Comparison of ENCODE assay signal across 34 cellular contexts in the genomic region with DNA sequence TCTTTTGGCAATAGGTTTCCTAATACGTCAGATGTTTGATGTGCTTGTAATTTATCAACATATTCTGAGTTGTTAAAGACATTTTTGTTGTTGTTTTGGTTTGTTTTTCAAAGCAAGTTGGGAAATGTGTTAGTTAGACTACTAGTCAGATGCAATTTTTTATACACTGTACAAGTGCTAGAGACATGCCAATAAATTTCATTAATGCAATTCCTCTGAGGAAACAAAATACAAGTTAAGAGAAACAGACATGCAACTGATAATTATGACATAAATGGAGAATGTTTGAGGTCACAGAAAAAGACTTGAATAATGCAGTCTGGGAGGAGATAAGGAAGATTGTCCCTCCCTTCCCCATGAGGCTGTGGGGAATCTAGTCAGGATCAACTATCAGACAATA. TPM values are rescaled to one million over a fixed set of nuclear protein-coding genes. Genes with fewer than 3 reads are reported as not detected.
"Had no signal": no experiment of that assay in that cellular context is flagged by ENCODE, and none has a peak within 500 bp of the region (broad histone marks: within the 10 kb centered on the region; RNA-seq: fewer than 3 reads in every experiment).

No MANE protein-coding gene starts in this region.

- H3K4me3 Mint-ChIP-seq: effector memory CD8-positive, alpha-beta T cell; mesothelial cell of epicardium; naive thymus-derived CD4-positive, alpha-beta T cell; nephron; neural progenitor cell; stimulated activated memory B cell treated with anti-CD40 and anti-IgM and Interleukin-4, amounts not matched to agents 10 μg/mL and 1 μg/mL and 100 μg/mL, for 72 hours; stimulated activated naive CD8-positive, alpha-beta T cell treated with anti-CD3 and anti-CD28 coated beads, Interleukin-15, Interleukin-2, amounts not matched to agents 100 ng/mL and 50 ng/mL, for 24 hours had no signal

- H3K4me1 Mint-ChIP-seq: mesothelial cell of epicardium; naive thymus-derived CD4-positive, alpha-beta T cell; stimulated activated memory B cell treated with anti-CD40 and anti-IgM and Interleukin-4, amounts not matched to agents 10 μg/mL and 1 μg/mL and 100 μg/mL, for 72 hours had no signal

- H3K4me1 ChIP-seq: esophagus squamous epithelium, gastrocnemius medialis, left lung, neural progenitor cell, parathyroid adenoma, prostate gland, right atrium auricular region, spleen, transverse colon, upper lobe of right lung, uterus had no signal

- H3K4me3 ChIP-seq: coronary artery, esophagus squamous epithelium, gastrocnemius medialis, left lung, mucosa of descending colon, neural progenitor cell, prostate gland, right atrium auricular region, spleen, transverse colon, upper lobe of right lung, uterus had no signal

- H3K36me3 ChIP-seq: esophagus squamous epithelium, gastrocnemius medialis, left lung, prostate gland, right atrium auricular region, spleen, transverse colon, upper lobe of right lung, uterus had no signal

- H3K9me3 Mint-ChIP-seq: mesothelial cell of epicardium; nephron; neural progenitor cell; stimulated activated memory B cell treated with anti-CD40 and anti-IgM and Interleukin-4, amounts not matched to agents 10 μg/mL and 1 μg/mL and 100 μg/mL, for 72 hours had no signal

- H3K9me3 ChIP-seq: esophagus squamous epithelium, gastrocnemius medialis, left lung, mucosa of descending colon, prostate gland, right atrium auricular region, spleen, transverse colon, upper lobe of right lung, uterus had no signal

- H3K36me3 Mint-ChIP-seq: mesothelial cell of epicardium; naive thymus-derived CD4-positive, alpha-beta T cell; neural progenitor cell; stimulated activated memory B cell treated with anti-CD40 and anti-IgM and Interleukin-4, amounts not matched to agents 10 μg/mL and 1 μg/mL and 100 μg/mL, for 72 hours had no signal

- H3K9ac ChIP-seq: neural progenitor cell, parathyroid adenoma had no signal

- H3K27me3 ChIP-seq: esophagus squamous epithelium, gastrocnemius medialis, left lung, neural progenitor cell, right atrium auricular region, spleen, transverse colon, upper lobe of right lung, uterus had no signal

- H3K27ac ChIP-seq: coronary artery, esophagus squamous epithelium, gastrocnemius medialis, left lung, neural progenitor cell, parathyroid adenoma, prostate gland, right atrium auricular region, spleen, transverse colon, upper lobe of right lung, uterus had no signal

- H2AFZ ChIP-seq: neural progenitor cell, parathyroid adenoma had no signal

- H3K4me2 ChIP-seq: neural progenitor cell had no signal

- H3K27ac Mint-ChIP-seq: effector memory CD8-positive, alpha-beta T cell; mesothelial cell of epicardium; naive thymus-derived CD4-positive, alpha-beta T cell; neural progenitor cell; stimulated activated memory B cell treated with anti-CD40 and anti-IgM and Interleukin-4, amounts not matched to agents 10 μg/mL and 1 μg/mL and 100 μg/mL, for 72 hours; stimulated activated naive CD8-positive, alpha-beta T cell treated with anti-CD3 and anti-CD28 coated beads, Interleukin-15, Interleukin-2, amounts not matched to agents 100 ng/mL and 50 ng/mL, for 24 hours had no signal

- DNase-seq: dermis blood vessel endothelial cell; effector memory CD8-positive, alpha-beta T cell; erythroblast; esophagus squamous epithelium; foreskin fibroblast; gastrocnemius medialis; head of caudate nucleus; kidney; left lung; mesenchymal stem cell; mucosa of descending colon; naive thymus-derived CD4-positive, alpha-beta T cell; spleen; stimulated activated CD4-positive, alpha-beta T cell treated with anti-CD3 and anti-CD28 coated beads, Interleukin-4, amount 100 ng/mL, for 4 hours; transverse colon; upper lobe of right lung; uterus had no signal

- H3K79me2 ChIP-seq: parathyroid adenoma had no signal

RNA-seq across cellular contexts. Expression of gene OR51T1, which starts 5.9 kb away (rescaled TPM):
- total RNA-seq: chondrocyte; dermis blood vessel endothelial cell; esophagus squamous epithelium; gastrocnemius medialis; glomerular endothelial cell; kidney; left lung; lower leg skin; lung microvascular endothelial cell; mesothelial cell of epicardium; mucosa of descending colon; naive thymus-derived CD4-positive, alpha-beta T cell; osteoblast; prostate gland; right atrium auricular region; sciatic nerve; skeletal muscle tissue; spleen; transverse colon; upper lobe of right lung; uterus had no signal
- polyA plus RNA-seq: naive thymus-derived CD4-positive, alpha-beta T cell; spleen; thymus had no signal

RNA-seq across cellular contexts. Expression of gene OR51A7, which starts 16.0 kb away (rescaled TPM):
- total RNA-seq: chondrocyte; dermis blood vessel endothelial cell; esophagus squamous epithelium; gastrocnemius medialis; glomerular endothelial cell; kidney; left lung; lower leg skin; lung microvascular endothelial cell; mesothelial cell of epicardium; mucosa of descending colon; naive thymus-derived CD4-positive, alpha-beta T cell; osteoblast; prostate gland; right atrium auricular region; sciatic nerve; skeletal muscle tissue; spleen; transverse colon; upper lobe of right lung; uterus had no signal
- polyA plus RNA-seq: naive thymus-derived CD4-positive, alpha-beta T cell; spleen had no signal

RNA-seq across cellular contexts. Expression of gene OR51G2, which starts 31.6 kb away (rescaled TPM):
- total RNA-seq: chondrocyte; dermis blood vessel endothelial cell; esophagus squamous epithelium; gastrocnemius medialis; glomerular endothelial cell; kidney; left lung; lower leg skin; lung microvascular endothelial cell; mesothelial cell of epicardium; mucosa of descending colon; naive thymus-derived CD4-positive, alpha-beta T cell; osteoblast; prostate gland; right atrium auricular region; sciatic nerve; skeletal muscle tissue; spleen; transverse colon; upper lobe of right lung; uterus had no signal
- polyA plus RNA-seq: naive thymus-derived CD4-positive, alpha-beta T cell; spleen had no signal

RNA-seq across cellular contexts. Expression of gene OR51G1, which starts 36.5 kb away (rescaled TPM):
- total RNA-seq: chondrocyte; dermis blood vessel endothelial cell; esophagus squamous epithelium; gastrocnemius medialis; glomerular endothelial cell; kidney; left lung; lower leg skin; lung microvascular endothelial cell; mesothelial cell of epicardium; mucosa of descending colon; naive thymus-derived CD4-positive, alpha-beta T cell; osteoblast; prostate gland; right atrium auricular region; sciatic nerve; skeletal muscle tissue; spleen; transverse colon; upper lobe of right lung; uterus had no signal
- polyA plus RNA-seq: naive thymus-derived CD4-positive, alpha-beta T cell; spleen had no signal

RNA-seq across cellular contexts. Expression of gene OR51S1, which starts 38.6 kb away (rescaled TPM):
- total RNA-seq: chondrocyte; dermis blood vessel endothelial cell; esophagus squamous epithelium; gastrocnemius medialis; glomerular endothelial cell; kidney; left lung; lower leg skin; lung microvascular endothelial cell; mesothelial cell of epicardium; mucosa of descending colon; naive thymus-derived CD4-positive, alpha-beta T cell; osteoblast; prostate gland; right atrium auricular region; sciatic nerve; skeletal muscle tissue; spleen; transverse colon; upper lobe of right lung; uterus had no signal
- polyA plus RNA-seq: naive thymus-derived CD4-positive, alpha-beta T cell; spleen; thymus had no signal
